ENCODE assay signal across 1 cellular context in the genomic region with DNA sequence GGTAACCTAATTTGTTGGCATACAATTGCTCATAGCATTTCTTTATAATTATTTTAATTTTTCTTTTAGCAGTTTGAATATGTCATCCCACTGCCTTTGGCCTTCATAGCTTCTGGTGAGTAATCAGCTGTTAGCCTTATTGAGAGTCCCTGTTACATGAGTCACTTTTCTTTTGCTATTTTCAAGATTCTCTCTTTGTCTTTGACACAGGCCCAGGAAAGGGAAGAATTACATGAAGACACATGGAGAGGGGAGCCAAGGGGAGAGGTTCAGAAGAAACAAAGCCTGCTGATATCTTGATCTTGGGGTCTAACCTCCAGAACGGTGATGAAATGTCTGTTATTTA.
TF ChIP-seq lines count a peak whose summit lies in the region.

No MANE protein-coding gene starts in this region.

TF ChIP-seq in K562, 482 proteins besides CTCF, POLR2A, EP300 and RAD21 (continued from another document):
- TF ChIP-seq NCOA6 (IDR thresholded peaks at IDR 0.05) = no peak
- TF ChIP-seq, protein P1, sequence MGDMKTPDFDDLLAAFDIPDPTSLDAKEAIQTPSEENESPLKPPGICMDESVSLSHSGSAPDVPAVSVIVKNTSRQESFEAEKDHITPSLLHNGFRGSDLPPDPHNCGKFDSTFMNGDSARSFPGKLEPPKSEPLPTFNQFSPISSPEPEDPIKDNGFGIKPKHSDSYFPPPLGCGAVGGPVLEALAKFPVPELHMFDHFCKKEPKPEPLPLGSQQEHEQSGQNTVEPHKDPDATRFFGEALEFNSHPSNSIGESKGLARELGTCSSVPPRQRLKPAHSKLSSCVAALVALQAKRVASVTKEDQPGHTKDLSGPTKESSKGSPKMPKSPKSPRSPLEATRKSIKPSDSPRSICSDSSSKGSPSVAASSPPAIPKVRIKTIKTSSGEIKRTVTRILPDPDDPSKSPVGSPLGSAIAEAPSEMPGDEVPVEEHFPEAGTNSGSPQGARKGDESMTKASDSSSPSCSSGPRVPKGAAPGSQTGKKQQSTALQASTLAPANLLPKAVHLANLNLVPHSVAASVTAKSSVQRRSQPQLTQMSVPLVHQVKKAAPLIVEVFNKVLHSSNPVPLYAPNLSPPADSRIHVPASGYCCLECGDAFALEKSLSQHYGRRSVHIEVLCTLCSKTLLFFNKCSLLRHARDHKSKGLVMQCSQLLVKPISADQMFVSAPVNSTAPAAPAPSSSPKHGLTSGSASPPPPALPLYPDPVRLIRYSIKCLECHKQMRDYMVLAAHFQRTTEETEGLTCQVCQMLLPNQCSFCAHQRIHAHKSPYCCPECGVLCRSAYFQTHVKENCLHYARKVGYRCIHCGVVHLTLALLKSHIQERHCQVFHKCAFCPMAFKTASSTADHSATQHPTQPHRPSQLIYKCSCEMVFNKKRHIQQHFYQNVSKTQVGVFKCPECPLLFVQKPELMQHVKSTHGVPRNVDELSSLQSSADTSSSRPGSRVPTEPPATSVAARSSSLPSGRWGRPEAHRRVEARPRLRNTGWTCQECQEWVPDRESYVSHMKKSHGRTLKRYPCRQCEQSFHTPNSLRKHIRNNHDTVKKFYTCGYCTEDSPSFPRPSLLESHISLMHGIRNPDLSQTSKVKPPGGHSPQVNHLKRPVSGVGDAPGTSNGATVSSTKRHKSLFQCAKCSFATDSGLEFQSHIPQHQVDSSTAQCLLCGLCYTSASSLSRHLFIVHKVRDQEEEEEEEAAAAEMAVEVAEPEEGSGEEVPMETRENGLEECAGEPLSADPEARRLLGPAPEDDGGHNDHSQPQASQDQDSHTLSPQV (IDR thresholded peaks at IDR 0.05) = no peak
- TF ChIP-seq SMARCA5 (IDR thresholded peaks at IDR 0.05) = no peak
